ENCODE assay signal across 16 cellular contexts in the genomic region with DNA sequence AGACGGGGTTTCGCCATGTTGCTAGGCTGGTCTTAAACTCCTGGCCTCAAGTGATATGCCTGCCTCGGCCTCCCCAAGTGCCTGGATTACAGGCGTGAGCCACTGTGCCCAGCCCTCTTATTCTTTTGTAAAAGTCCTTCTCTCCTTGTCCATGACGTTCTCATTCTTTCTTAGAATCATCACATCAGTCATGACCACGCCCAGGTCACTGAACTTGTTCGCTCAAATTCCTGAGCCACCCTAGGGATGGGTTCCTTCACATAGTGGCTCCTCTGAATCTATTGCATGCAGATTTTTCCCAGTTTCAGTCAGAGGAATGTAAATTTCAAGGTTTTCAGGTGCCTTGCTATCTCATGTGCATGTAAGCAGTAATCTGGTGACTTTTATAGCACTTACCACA. TPM values are rescaled to one million over a fixed set of nuclear protein-coding genes. Genes with fewer than 3 reads are reported as not detected.
A peak's percentile ranks its signal among the peaks of the same experiment; 100 is the strongest.
DNase-seq lines count a peak whose midpoint lies in the region; ATAC-seq, FAIRE-seq and TF ChIP-seq lines count a peak whose summit lies in the region.
"Had no signal": no experiment of that assay in that cellular context is flagged by ENCODE, and none has a peak within 500 bp of the region (broad histone marks: within the 10 kb centered on the region; RNA-seq: fewer than 3 reads in every experiment).

No MANE protein-coding gene starts in this region.

- peaks cover 5% of the 10 kb centered on the region for H3K9me3 Mint-ChIP-seq in CD8-positive, alpha-beta T cell
- H3K9me3 Mint-ChIP-seq: stimulated activated naive CD8-positive, alpha-beta T cell treated with anti-CD3 and anti-CD28 coated beads, Interleukin-15, amount 100 ng/mL, for 72 hours had no signal

- H4K20me1 ChIP-seq in OCI-LY3 (ENCODE audit: insufficient read depth, low read length) (peaks cover 72% of the 10 kb centered on the region), osteoblast (ENCODE audit: insufficient read depth, low read length) (no peaks in the 10 kb centered on the region)

- CTCF ChIA-PET in CD8-positive, alpha-beta T cell (lab: Charles Lee): interaction anchor here (1.0 kb wide), 1 partner anchor 38 kb away, joined by 3 read pairs; no protein-coding TSS in a partner anchor

- H3K36me3 ChIP-seq in CD8-positive, alpha-beta T cell (ENCODE audit: insufficient read depth, low read length): no peaks in the 10 kb centered on the region
- H3K36me3 ChIP-seq in OCI-LY3 (replicated peaks; ENCODE audit: low read depth, low read length) (peaks cover 8% of the 10 kb centered on the region), osteoblast (ENCODE audit: insufficient read depth, low read length) (peaks cover 9% of the 10 kb centered on the region), testis (ENCODE audit: low read depth, missing control alignments) (no peaks in the 10 kb centered on the region)

- TF ChIP-seq POLR2A in erythroblast (IDR thresholded peaks at IDR 0.05; ENCODE audit: low read length): no peak
- TF ChIP-seq POLR2A in H54 (IDR thresholded peaks at IDR 0.05; ENCODE audit: low read depth, low read length): no peak
- no peak for TF ChIP-seq POLR2A in testis (IDR thresholded peaks at IDR 0.05)

- 87 to 90% methylated on average over 7 of the region's 7 CpGs for WGBS in testis, 2 donors

- H3K4me3 Mint-ChIP-seq in CD8-positive, alpha-beta T cell: no peak overlapping the region
- H3K4me3 Mint-ChIP-seq: stimulated activated naive CD8-positive, alpha-beta T cell treated with anti-CD3 and anti-CD28 coated beads, Interleukin-15, amount 100 ng/mL, for 72 hours had no signal

- no peak for FAIRE-seq in H54 (lab: Jason Lieb, UNC)
- FAIRE-seq: endothelial cell of umbilical vein, islet of Langerhans had no signal

- H3K4me1 Mint-ChIP-seq in CD8-positive, alpha-beta T cell (ENCODE audit: low read depth): peaks cover 83% of the 10 kb centered on the region

- no peak overlapping the region for H3K27ac ChIP-seq in CD8-positive, alpha-beta T cell (ENCODE audit: low read depth, low read length)
- H3K27ac ChIP-seq in OCI-LY3 (ENCODE audit: low read length): no peak overlapping the region
- H3K27ac ChIP-seq in osteoblast (ENCODE audit: low read depth, low read length): peak overlapping the region; percentile 15
- H3K27ac ChIP-seq in testis: no peak overlapping the region

- POLR2A ChIA-PET in CD8-positive, alpha-beta T cell (lab: Charles Lee): no interaction called here

- ATAC-seq in CD8-positive, alpha-beta T cell: no peak
- ATAC-seq: stimulated activated naive CD8-positive, alpha-beta T cell treated with anti-CD3 and anti-CD28 coated beads, Interleukin-15, amount 100 ng/mL, for 72 hours had no signal

- H2AFZ ChIP-seq in OCI-LY3 (ENCODE audit: low read depth, low read length) (no peak overlapping the region), osteoblast (ENCODE audit: low read length) (no peak overlapping the region)

- no peak overlapping the region for H3K4me3 ChIP-seq in CD8-positive, alpha-beta T cell (ENCODE audit: low read depth, low read length)
- H3K4me3 ChIP-seq in OCI-LY3 (ENCODE audit: low read length) (no peak overlapping the region), osteoblast (ENCODE audit: insufficient read depth, low read length) (no peak overlapping the region), testis (no peak overlapping the region)

- H3K9me3 ChIP-seq in CD8-positive, alpha-beta T cell (ENCODE audit: low read length): no peaks in the 10 kb centered on the region
- H3K9me3 ChIP-seq in OCI-LY3 (ENCODE audit: insufficient read depth, low read length) (no peaks in the 10 kb centered on the region), osteoblast (ENCODE audit: low read depth, low read length) (no peaks in the 10 kb centered on the region), testis (no peaks in the 10 kb centered on the region)

- H3K27ac Mint-ChIP-seq in CD8-positive, alpha-beta T cell: peak overlapping the region; percentile 53

- peak overlapping the region; percentile 68 for H3K4me2 ChIP-seq in OCI-LY3 (ENCODE audit: low read length)
- no peak overlapping the region for H3K4me2 ChIP-seq in osteoblast (ENCODE audit: insufficient read depth, low read length)

- intact Hi-C loops in CD8-positive, alpha-beta T cell (cut with DNase I, micrococcal nuclease): no loop called here
- intact Hi-C loops in testis (cut with DNase I; ENCODE audit: low total_unique reads): no loop called here

- H3K79me2 ChIP-seq in OCI-LY3 (ENCODE audit: low read length) (peaks cover 97% of the 10 kb centered on the region), osteoblast (ENCODE audit: insufficient read depth, low read length) (peaks cover 87% of the 10 kb centered on the region)

- peaks cover 41% of the 10 kb centered on the region for H3K36me3 Mint-ChIP-seq in CD8-positive, alpha-beta T cell

- H3K4me1 ChIP-seq in CD8-positive, alpha-beta T cell (ENCODE audit: insufficient read depth, low read length): peaks cover 26% of the 10 kb centered on the region
- peaks cover 34% of the 10 kb centered on the region for H3K4me1 ChIP-seq in OCI-LY3 (ENCODE audit: low read length)
- peaks cover 52% of the 10 kb centered on the region for H3K4me1 ChIP-seq in osteoblast (ENCODE audit: insufficient read depth, low read length)
- H3K4me1 ChIP-seq in testis: no peaks in the 10 kb centered on the region

- no peaks in the 10 kb centered on the region for H3K27me3 ChIP-seq in CD8-positive, alpha-beta T cell (ENCODE audit: insufficient read depth, low read length)
- H3K27me3 ChIP-seq in OCI-LY3 (ENCODE audit: low read depth, low read length) (no peaks in the 10 kb centered on the region), osteoblast (ENCODE audit: insufficient read depth, low read length) (no peaks in the 10 kb centered on the region), testis (no peaks in the 10 kb centered on the region)

- TF ChIP-seq CTCF in CD8-positive, alpha-beta T cell (IDR thresholded peaks at IDR 0.05): no peak
- no peak for TF ChIP-seq CTCF in OCI-LY3 (IDR thresholded peaks at IDR 0.05; ENCODE audit: low read depth, low read length)
- no peak for TF ChIP-seq CTCF in osteoblast (IDR thresholded peaks at IDR 0.05; ENCODE audit: extremely low read depth, low read depth, low read length)
- TF ChIP-seq CTCF in testis (IDR thresholded peaks at IDR 0.05): no peak

- H3K27me3 Mint-ChIP-seq in CD8-positive, alpha-beta T cell (ENCODE audit: low read depth): no peaks in the 10 kb centered on the region
- H3K27me3 Mint-ChIP-seq: stimulated activated naive CD8-positive, alpha-beta T cell treated with anti-CD3 and anti-CD28 coated beads, Interleukin-15, amount 100 ng/mL, for 72 hours had no signal

- H3K9ac ChIP-seq in OCI-LY3 (ENCODE audit: low read length): no peak overlapping the region

- no peak for DNase-seq in CD8-positive, alpha-beta T cell
- DNase-seq in erythroblast (lab: John Stamatoyannopoulos, UW): peak; percentile 49 to 56
- DNase-seq in osteoblast (ENCODE audit: insufficient read length, low spot score, missing footprints): no peak
- DNase-seq in H54 (ENCODE audit: insufficient read length, low spot score): no peak
- no peak for DNase-seq in NK-92 treated with Interleukin-12 subunit alpha and Interleukin-12 subunit beta, amount 100 ng/mL, for 24 hours (lab: John Stamatoyannopoulos, UW)
- DNase-seq in activated CD4-positive, alpha-beta T cell treated with anti-CD3 and anti-CD28 coated beads for 1 hour: no peak
- DNase-seq in testis: no peak
- DNase-seq: activated CD8-positive, alpha-beta memory T cell treated with anti-CD3 and anti-CD28 coated beads for 24 hours; anterior cingulate cortex; NCI-H1436 treated with DMSO at 0.1 percent for 48 hours; NCI-H774; stimulated activated CD4-positive, alpha-beta T cell treated with anti-CD3 and anti-CD28 coated beads, Interleukin-1b, Interleukin-23, amount 100 ng/mL, for 48 hours; stimulated activated naive CD8-positive, alpha-beta T cell treated with anti-CD3 and anti-CD28 coated beads, Interleukin-15, amount 100 ng/mL, for 72 hours had no signal

RNA-seq across cellular contexts. Expression of a gene that starts 15.7 kb away (rescaled TPM):
- total RNA-seq in CD8-positive, alpha-beta T cell: 10 to 100 TPM; 77.5 to 82.2 TPM
- 25.3 and 26.4 TPM in 2 replicates for total RNA-seq in osteoblast
- total RNA-seq in testis: 10 to 100 TPM; 28.9 to 32.2 TPM
- 19.1 TPM for polyA plus RNA-seq in testis (ENCODE audit: insufficient read depth, low read depth, low replicate concordance)

Comparison
In these comparisons a context has a peak if more than half of its experiments do, and no peak if none do; other contexts are left out.
1. DNase-seq: peak in erythroblast (2 of 2); none in CD8-positive, alpha-beta T cell (0 of 7), osteoblast (single experiment), H54 (single experiment), NK-92 treated with Interleukin-12 subunit alpha and Interleukin-12 subunit beta, amount 100 ng/mL, for 24 hours (single experiment), activated CD4-positive, alpha-beta T cell treated with anti-CD3 and anti-CD28 coated beads for 1 hour (single experiment) and testis (single experiment).